Comparison of ENCODE assay signal across 9 cellular contexts in genomic region chr11:47412152-47412746, GRCh38. TPM values are rescaled to one million over a fixed set of nuclear protein-coding genes. Genes with fewer than 3 reads are reported as not detected.
DNase-seq lines count a peak whose midpoint lies in the region; ATAC-seq and TF ChIP-seq lines count a peak whose summit lies in the region.
"Had no signal": no experiment of that assay in that cellular context is flagged by ENCODE, and none has a peak within 500 bp of the region (broad histone marks: within the 10 kb centered on the region; RNA-seq: fewer than 3 reads in every experiment).

No MANE protein-coding gene starts in this region.

- peak; percentile 74 for TF ChIP-seq CTCF in nephron progenitor cell (IDR thresholded peaks at IDR 0.05)

- peaks cover 10% of the 10 kb centered on the region for H3K36me3 ChIP-seq in CD4-positive, CD25-positive, alpha-beta regulatory T cell (ENCODE audit: control insufficient read depth, insufficient read depth, low read length)
- peaks cover 52% of the 10 kb centered on the region for H3K36me3 ChIP-seq in HAP-1 (replicated peaks)

- no peak for ATAC-seq in CD4-positive, CD25-positive, alpha-beta regulatory T cell (ENCODE audit: low read depth in 2 of 2)
- ATAC-seq in GM19467 (IDR thresholded peaks at IDR 0.05; ENCODE audit: unreplicated experiment), result no peak
- no peak for ATAC-seq in GM18873 (IDR thresholded peaks at IDR 0.05; ENCODE audit: low FRiP score, unreplicated experiment)

- H3K9me3 Mint-ChIP-seq in CD4-positive, CD25-positive, alpha-beta regulatory T cell, result peaks cover 0 to 2% (median 0%) of the 10 kb centered on the region in 7 donors
- H3K9me3 Mint-ChIP-seq in nephron progenitor cell, result no peaks in the 10 kb centered on the region
- H3K9me3 Mint-ChIP-seq: IgD-negative memory B cell had no signal

- H3K4me1 Mint-ChIP-seq in CD4-positive, CD25-positive, alpha-beta regulatory T cell, result peaks cover 0 to 30% (median 3%) of the 10 kb centered on the region in 4 donors
- H3K4me1 Mint-ChIP-seq in nephron progenitor cell, result peaks cover 24% of the 10 kb centered on the region

- H3K27me3 Mint-ChIP-seq in CD4-positive, CD25-positive, alpha-beta regulatory T cell, result no peaks in the 10 kb centered on the region
- no peaks in the 10 kb centered on the region for H3K27me3 Mint-ChIP-seq in nephron progenitor cell (ENCODE audit: low read depth, poor library complexity)
- H3K27me3 Mint-ChIP-seq: IgD-negative memory B cell had no signal

- no peaks in the 10 kb centered on the region for H3K9me3 ChIP-seq in CD4-positive, CD25-positive, alpha-beta regulatory T cell (ENCODE audit: control insufficient read depth in 2 of 2, low read length in 2 of 2)
- H3K9me3 ChIP-seq in HAP-1, result no peaks in the 10 kb centered on the region

- H3K27me3 ChIP-seq in CD4-positive, CD25-positive, alpha-beta regulatory T cell (ENCODE audit: control insufficient read depth, insufficient read depth, low read length), result no peaks in the 10 kb centered on the region
- no peaks in the 10 kb centered on the region for H3K27me3 ChIP-seq in HAP-1 (ENCODE audit: low read depth)

- peak overlapping the region in 1 of 4 donors; percentile 25 for H3K4me3 Mint-ChIP-seq in CD4-positive, CD25-positive, alpha-beta regulatory T cell
- no peak overlapping the region for H3K4me3 Mint-ChIP-seq in nephron progenitor cell
- H3K4me3 Mint-ChIP-seq: IgD-negative memory B cell had no signal

- peaks cover 9% of the 10 kb centered on the region for H3K36me3 Mint-ChIP-seq in CD4-positive, CD25-positive, alpha-beta regulatory T cell
- H3K36me3 Mint-ChIP-seq in nephron progenitor cell (ENCODE audit: low read depth), result peaks cover 12% of the 10 kb centered on the region
- H3K36me3 Mint-ChIP-seq: IgD-negative memory B cell had no signal

- H3K4me3 ChIP-seq in CD4-positive, CD25-positive, alpha-beta regulatory T cell (ENCODE audit: low read depth, low read length), result no peak overlapping the region
- no peak overlapping the region for H3K4me3 ChIP-seq in HAP-1

- H3K27ac Mint-ChIP-seq in CD4-positive, CD25-positive, alpha-beta regulatory T cell, result no peak overlapping the region
- H3K27ac Mint-ChIP-seq in nephron progenitor cell, result no peak overlapping the region

- H3K4me1 ChIP-seq in CD4-positive, CD25-positive, alpha-beta regulatory T cell (ENCODE audit: control insufficient read depth, insufficient read depth, low read length, poor library complexity, severe bottlenecking), result peaks cover 29% of the 10 kb centered on the region
- H3K4me1 ChIP-seq in HAP-1, result peaks cover 12% of the 10 kb centered on the region

- peak; percentile 28 to 56 (median 46) for DNase-seq in CD4-positive, CD25-positive, alpha-beta regulatory T cell
- peak; percentile 22 to 81 for DNase-seq in HAP-1 (ENCODE audit: low spot score in 2 of 2)
- peak; percentile 66 for DNase-seq in UCSD-AML1 (lab: John Stamatoyannopoulos, UW; ENCODE audit: unreplicated experiment)
- peak; percentile 76 for DNase-seq in dermis blood vessel endothelial cell
- DNase-seq in nephron progenitor cell, result peak; percentile 78
- DNase-seq in NCI-H510A treated with DMSO at 0.1 percent for 48 hours (lab: John Stamatoyannopoulos, UW), result no peak

- H3K27ac ChIP-seq in CD4-positive, CD25-positive, alpha-beta regulatory T cell (ENCODE audit: insufficient read depth, low read length, poor library complexity, severe bottlenecking), result no peak overlapping the region

- in situ Hi-C loops in HAP-1 (cut with MboI; ENCODE audit: low sequenced_read_pairs), result no loop called here

RNA-seq across cellular contexts. Expression of gene SLC39A13, which starts 3.9 kb away (rescaled TPM):
- 30.4 TPM for total RNA-seq in CD4-positive, CD25-positive, alpha-beta regulatory T cell
- polyA plus RNA-seq in CD4-positive, CD25-positive, alpha-beta regulatory T cell, result 10 to 100 TPM; 21.9 to 32.8 (median 23.3) TPM
- total RNA-seq in dermis blood vessel endothelial cell, result 72.8 and 78.0 TPM in 2 replicates

RNA-seq across cellular contexts. Expression of gene PSMC3, which starts 14.0 kb away (rescaled TPM):
- 58.9 TPM for total RNA-seq in CD4-positive, CD25-positive, alpha-beta regulatory T cell
- 100 to 1,000 TPM; 102 to 153 (median 120) TPM for polyA plus RNA-seq in CD4-positive, CD25-positive, alpha-beta regulatory T cell
- 147 and 248 TPM in 2 replicates for total RNA-seq in dermis blood vessel endothelial cell

RNA-seq across cellular contexts. Expression of gene SPI1, which starts 33.9 kb away (rescaled TPM):
- 0.57 TPM for total RNA-seq in CD4-positive, CD25-positive, alpha-beta regulatory T cell
- under 1 TPM in 2 of 4 donors, not detected in 2; 0.13 to 0.41 TPM for polyA plus RNA-seq in CD4-positive, CD25-positive, alpha-beta regulatory T cell
- not detected in 2 replicates for total RNA-seq in dermis blood vessel endothelial cell

RNA-seq across cellular contexts. Expression of gene RAPSN, which starts 36.7 kb away (rescaled TPM):
- 1.7 TPM for total RNA-seq in CD4-positive, CD25-positive, alpha-beta regulatory T cell
- not detected for polyA plus RNA-seq in CD4-positive, CD25-positive, alpha-beta regulatory T cell
- total RNA-seq in dermis blood vessel endothelial cell, result 0.17 and 0.19 TPM in 2 replicates

RNA-seq across cellular contexts. Expression of gene MYBPC3, which starts 59.7 kb away (rescaled TPM):
- total RNA-seq in CD4-positive, CD25-positive, alpha-beta regulatory T cell, result not detected
- not detected for polyA plus RNA-seq in CD4-positive, CD25-positive, alpha-beta regulatory T cell
- not detected in 2 replicates for total RNA-seq in dermis blood vessel endothelial cell
- polyA plus RNA-seq: IgD-negative memory B cell had no signal
